In genomic region chr2:157501026-157501425, GRCh38 we compare ENCODE assay signal across 26 cellular contexts. TPM values are rescaled to one million over a fixed set of nuclear protein-coding genes. Genes with fewer than 3 reads are reported as not detected.
A peak's percentile ranks its signal among the peaks of the same experiment; 100 is the strongest.
DNase-seq lines count a peak whose midpoint lies in the region; ATAC-seq, FAIRE-seq and TF ChIP-seq lines count a peak whose summit lies in the region.
"Had no signal": no experiment of that assay in that cellular context is flagged by ENCODE, and none has a peak within 500 bp of the region (broad histone marks: within the 10 kb centered on the region; RNA-seq: fewer than 3 reads in every experiment).

No MANE protein-coding gene starts in this region.

- no peak for FAIRE-seq in frontal cortex (lab: Jason Lieb, UNC)

- intact Hi-C loops in activated B cell treated with CpG ODN at 0.5 μM for 24 hours (cut with micrococcal nuclease) = no loop called here

- CTCF ChIA-PET in activated B cell treated with CpG ODN at 0.5 μM for 24 hours (lab: Charles Lee) = interaction anchor here (0.7 kb wide), 1 partner anchor 199 kb away, joined by 3 read pairs; no protein-coding TSS in a partner anchor

- H3K4me3 Mint-ChIP-seq in activated naive CD4-positive, alpha-beta T cell treated with anti-CD3 and anti-CD28 coated beads, Interleukin-2, amount 50 U/mL, for 24 hours = no peak overlapping the region
- H3K4me3 Mint-ChIP-seq in activated B cell treated with CpG ODN at 0.5 μM for 24 hours = no peak overlapping the region
- no peak overlapping the region for H3K4me3 Mint-ChIP-seq in stimulated activated effector memory CD8-positive, alpha-beta T cell treated with anti-CD3 and anti-CD28 coated beads, Interleukin-12 subunit alpha, Interleukin-12 subunit beta, amount 100 ng/mL, for 72 hours
- H3K4me3 Mint-ChIP-seq: activated T-helper 1 cell treated with anti-CD3 and anti-CD28 coated beads, Interleukin-12 subunit alpha, Interleukin-12 subunit beta, Interleukin-2, Interleukin-4 antibody, amounts not matched to agents 30 ng/mL and 10 ng/mL and 1 ng/mL, durations not matched to agents 14 hours and 24 hours and 36 hours; CD4-positive, alpha-beta T cell; HFFc6; mesothelial cell of epicardium; neural crest cell had no signal

- DNase-seq in activated naive CD4-positive, alpha-beta T cell treated with Interleukin-2 at 50 U/mL for 16 hours = no peak
- DNase-seq in activated B cell treated with CpG ODN at 0.5 μM for 24 hours = no peak
- no peak for DNase-seq in stimulated activated effector memory CD8-positive, alpha-beta T cell treated with anti-CD3 and anti-CD28 coated beads, Interleukin-12 subunit alpha, Interleukin-12 subunit beta, amount 100 ng/mL, for 72 hours (ENCODE audit: low spot score in 2 of 2)
- DNase-seq in HK-2 (ENCODE audit: unreplicated experiment) = no peak
- no peak for DNase-seq in frontal cortex (ENCODE audit: low spot score in 2 of 2)
- DNase-seq: CD4-positive, alpha-beta T cell; DMS153; effector CD4-positive, alpha-beta T cell; erythroblast; foreskin keratinocyte; HFFc6; hippocampal formation; Karpas-422; left ventricle myocardium inferior; NCI-H1417; NCI-H446; posterior cingulate gyrus; T-helper 9 cell had no signal

- TF ChIP-seq CTCF in activated B cell treated with CpG ODN at 0.5 μM for 24 hours (IDR thresholded peaks at IDR 0.05) = no peak

- peaks cover 22% of the 10 kb centered on the region for H3K4me1 Mint-ChIP-seq in activated naive CD4-positive, alpha-beta T cell treated with anti-CD3 and anti-CD28 coated beads, Interleukin-2, amount 50 U/mL, for 24 hours
- H3K4me1 Mint-ChIP-seq in activated B cell treated with CpG ODN at 0.5 μM for 24 hours = peaks cover 36% of the 10 kb centered on the region
- H3K4me1 Mint-ChIP-seq in stimulated activated effector memory CD8-positive, alpha-beta T cell treated with anti-CD3 and anti-CD28 coated beads, Interleukin-12 subunit alpha, Interleukin-12 subunit beta, amount 100 ng/mL, for 72 hours = peaks cover 7% of the 10 kb centered on the region
- H3K4me1 Mint-ChIP-seq: neural crest cell had no signal

- ATAC-seq in HG03095 (IDR thresholded peaks at IDR 0.05; ENCODE audit: unreplicated experiment) (peak; percentile 43), activated B cell treated with CpG ODN at 0.5 μM for 24 hours (ENCODE audit: low read depth) (peak; percentile 34), GM18517 (IDR thresholded peaks at IDR 0.05; ENCODE audit: unreplicated experiment) (no peak)
- no peak for ATAC-seq in stimulated activated effector memory CD8-positive, alpha-beta T cell treated with anti-CD3 and anti-CD28 coated beads, Interleukin-12 subunit alpha, Interleukin-12 subunit beta, amount 100 ng/mL, for 72 hours
- ATAC-seq: activated naive CD4-positive, alpha-beta T cell treated with anti-CD3 and anti-CD28 coated beads, Interleukin-2, amount 50 U/mL, for 72 hours; foreskin keratinocyte; SK-N-SH treated with all-trans-retinoic acid at 6 μM for 48 hours had no signal

- no peaks in the 10 kb centered on the region for H3K27me3 Mint-ChIP-seq in activated naive CD4-positive, alpha-beta T cell treated with anti-CD3 and anti-CD28 coated beads, Interleukin-2, amount 50 U/mL, for 24 hours
- H3K27me3 Mint-ChIP-seq in activated B cell treated with CpG ODN at 0.5 μM for 24 hours = no peaks in the 10 kb centered on the region
- H3K27me3 Mint-ChIP-seq: CD4-positive, alpha-beta T cell had no signal

- H3K36me3 Mint-ChIP-seq in activated naive CD4-positive, alpha-beta T cell treated with anti-CD3 and anti-CD28 coated beads, Interleukin-2, amount 50 U/mL, for 24 hours = peaks cover 1% of the 10 kb centered on the region
- H3K36me3 Mint-ChIP-seq in activated B cell treated with CpG ODN at 0.5 μM for 24 hours (ENCODE audit: low read depth) = no peaks in the 10 kb centered on the region
- no peaks in the 10 kb centered on the region for H3K36me3 Mint-ChIP-seq in stimulated activated effector memory CD8-positive, alpha-beta T cell treated with anti-CD3 and anti-CD28 coated beads, Interleukin-12 subunit alpha, Interleukin-12 subunit beta, amount 100 ng/mL, for 72 hours
- H3K36me3 Mint-ChIP-seq: mesothelial cell of epicardium had no signal

- POLR2A ChIA-PET in activated B cell treated with CpG ODN at 0.5 μM for 24 hours (lab: Charles Lee) = interaction anchor here (0.6 to 1.0 kb wide), 2 partner anchors 57 to 1260 kb away, joined by 3 to 6 read pairs; partner anchors contain the start of gene CYTIP

- no peaks in the 10 kb centered on the region for H3K9me3 Mint-ChIP-seq in activated naive CD4-positive, alpha-beta T cell treated with anti-CD3 and anti-CD28 coated beads, Interleukin-2, amount 50 U/mL, for 24 hours
- H3K9me3 Mint-ChIP-seq in activated B cell treated with CpG ODN at 0.5 μM for 24 hours = peaks cover 15% of the 10 kb centered on the region
- H3K9me3 Mint-ChIP-seq in stimulated activated effector memory CD8-positive, alpha-beta T cell treated with anti-CD3 and anti-CD28 coated beads, Interleukin-12 subunit alpha, Interleukin-12 subunit beta, amount 100 ng/mL, for 72 hours = no peaks in the 10 kb centered on the region
- H3K9me3 Mint-ChIP-seq: activated T-helper 1 cell treated with anti-CD3 and anti-CD28 coated beads, Interleukin-12 subunit alpha, Interleukin-12 subunit beta, Interleukin-2, Interleukin-4 antibody, amounts not matched to agents 30 ng/mL and 10 ng/mL and 1 ng/mL, durations not matched to agents 14 hours and 24 hours and 36 hours; CD4-positive, alpha-beta T cell; HFFc6 had no signal

- peak overlapping the region; percentile 36 for H3K27ac Mint-ChIP-seq in activated naive CD4-positive, alpha-beta T cell treated with anti-CD3 and anti-CD28 coated beads, Interleukin-2, amount 50 U/mL, for 24 hours
- H3K27ac Mint-ChIP-seq in activated B cell treated with CpG ODN at 0.5 μM for 24 hours = peak overlapping the region; percentile 72
- peak overlapping the region; percentile 7 for H3K27ac Mint-ChIP-seq in stimulated activated effector memory CD8-positive, alpha-beta T cell treated with anti-CD3 and anti-CD28 coated beads, Interleukin-12 subunit alpha, Interleukin-12 subunit beta, amount 100 ng/mL, for 72 hours
- H3K27ac Mint-ChIP-seq: activated naive CD4-positive, alpha-beta T cell treated with anti-CD3 and anti-CD28 coated beads, Interleukin-2, amount 50 U/mL, for 72 hours; activated T-helper 1 cell treated with anti-CD3 and anti-CD28 coated beads, Interleukin-12 subunit alpha, Interleukin-12 subunit beta, Interleukin-2, Interleukin-4 antibody, amounts not matched to agents 30 ng/mL and 10 ng/mL and 1 ng/mL, durations not matched to agents 14 hours and 24 hours and 36 hours; CD4-positive, alpha-beta T cell; HFFc6; mesothelial cell of epicardium had no signal

RNA-seq across cellular contexts. Expression of gene CYTIP, which starts 57.1 kb away (rescaled TPM):
- total RNA-seq in activated B cell treated with CpG ODN at 0.5 μM for 24 hours (129 and 130 TPM in 2 replicates), frontal cortex (2.9 TPM)
- total RNA-seq: foreskin keratinocyte, HFFc6, mesothelial cell of epicardium had no signal

Comparison
In these comparisons a context has a peak if more than half of its experiments do, and no peak if none do; other contexts are left out.
1. H3K27ac Mint-ChIP-seq: peak in every context shown above with its lines; median percentile 72 in activated B cell treated with CpG ODN at 0.5 μM for 24 hours; 36 in activated naive CD4-positive, alpha-beta T cell treated with anti-CD3 and anti-CD28 coated beads, Interleukin-2, amount 50 U/mL, for 24 hours; 7 in stimulated activated effector memory CD8-positive, alpha-beta T cell treated with anti-CD3 and anti-CD28 coated beads, Interleukin-12 subunit alpha, Interleukin-12 subunit beta, amount 100 ng/mL, for 72 hours.
2. ATAC-seq: peak in HG03095 (single experiment) and activated B cell treated with CpG ODN at 0.5 μM for 24 hours (single experiment); none in stimulated activated effector memory CD8-positive, alpha-beta T cell treated with anti-CD3 and anti-CD28 coated beads, Interleukin-12 subunit alpha, Interleukin-12 subunit beta, amount 100 ng/mL, for 72 hours (single experiment) and GM18517 (single experiment).
3. RNA of gene CYTIP, which starts 57.1 kb away (total RNA-seq): 129 to 130 TPM in activated B cell treated with CpG ODN at 0.5 μM for 24 hours; 2.9 TPM in frontal cortex (single experiment); every median in the first group is over 10 times any median in the second.